ENCODE assay signal across 1 cellular context in the genomic region with DNA sequence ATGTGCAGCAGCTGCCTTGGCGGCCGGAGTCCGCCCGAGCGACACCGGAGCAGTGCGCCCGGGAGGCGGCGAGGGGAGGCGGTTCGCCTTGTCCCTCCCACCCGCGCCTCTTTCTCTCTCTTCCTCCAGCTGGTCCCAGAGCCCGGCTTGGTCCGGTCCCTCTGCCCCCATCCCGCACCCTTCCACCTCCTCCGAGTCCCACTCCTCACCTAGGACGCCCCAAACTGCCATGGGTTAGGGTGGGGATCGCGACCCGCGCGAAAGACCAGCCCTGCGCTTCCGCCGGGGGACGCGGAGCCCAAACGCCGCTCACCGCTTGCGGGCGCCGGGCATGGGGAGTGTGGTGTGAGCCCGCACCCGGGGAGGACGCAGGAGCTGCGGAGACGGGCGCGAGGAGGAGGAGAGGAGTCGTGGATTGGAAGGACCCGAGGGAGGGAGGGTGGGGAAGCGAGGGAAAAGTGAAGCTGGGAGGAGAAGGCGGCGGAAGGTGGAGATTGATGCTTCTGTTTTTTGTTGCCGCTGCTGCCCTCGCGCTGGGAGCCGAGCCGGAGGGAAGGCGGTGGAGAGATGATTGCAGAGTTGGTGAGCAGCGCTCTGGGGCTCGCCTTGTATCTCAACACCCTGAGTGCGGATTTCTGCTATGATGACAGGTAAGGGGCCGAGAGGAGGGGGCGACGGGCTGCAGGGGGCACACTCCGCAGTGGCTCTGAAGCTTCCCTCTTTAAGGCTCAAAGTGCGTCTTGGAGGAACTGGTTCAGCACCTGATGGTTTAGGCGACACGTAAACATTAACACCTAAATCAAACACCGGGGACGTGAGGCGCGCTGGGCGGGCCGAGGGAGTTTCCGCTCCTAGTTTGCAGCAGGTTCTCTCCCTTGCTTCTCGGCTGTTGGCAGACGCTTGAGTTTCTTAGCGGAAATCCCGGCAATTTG.
TF ChIP-seq lines count a peak whose summit lies in the region.

No MANE protein-coding gene starts in this region.

TF ChIP-seq in HEK293, 187 proteins besides CTCF, POLR2A, EP300 and RAD21 (continued from another document and continues in another):
- TF ChIP-seq, protein P1, sequence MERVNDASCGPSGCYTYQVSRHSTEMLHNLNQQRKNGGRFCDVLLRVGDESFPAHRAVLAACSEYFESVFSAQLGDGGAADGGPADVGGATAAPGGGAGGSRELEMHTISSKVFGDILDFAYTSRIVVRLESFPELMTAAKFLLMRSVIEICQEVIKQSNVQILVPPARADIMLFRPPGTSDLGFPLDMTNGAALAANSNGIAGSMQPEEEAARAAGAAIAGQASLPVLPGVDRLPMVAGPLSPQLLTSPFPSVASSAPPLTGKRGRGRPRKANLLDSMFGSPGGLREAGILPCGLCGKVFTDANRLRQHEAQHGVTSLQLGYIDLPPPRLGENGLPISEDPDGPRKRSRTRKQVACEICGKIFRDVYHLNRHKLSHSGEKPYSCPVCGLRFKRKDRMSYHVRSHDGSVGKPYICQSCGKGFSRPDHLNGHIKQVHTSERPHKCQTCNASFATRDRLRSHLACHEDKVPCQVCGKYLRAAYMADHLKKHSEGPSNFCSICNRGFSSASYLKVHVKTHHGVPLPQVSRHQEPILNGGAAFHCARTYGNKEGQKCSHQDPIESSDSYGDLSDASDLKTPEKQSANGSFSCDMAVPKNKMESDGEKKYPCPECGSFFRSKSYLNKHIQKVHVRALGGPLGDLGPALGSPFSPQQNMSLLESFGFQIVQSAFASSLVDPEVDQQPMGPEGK (tag by site-specific recombination; IDR thresholded peaks at IDR 0.05): peak; percentile 60; the same call in 1 of the 2 replicates
- no peak for TF ChIP-seq ZBTB7A (tag by site-specific recombination; IDR thresholded peaks at IDR 0.05; ENCODE audit: low read depth)
- no peak for TF ChIP-seq BCL11B (tag by site-specific recombination; IDR thresholded peaks at IDR 0.05; ENCODE audit: low read depth)
- TF ChIP-seq ZSCAN23 (tag by site-specific recombination; IDR thresholded peaks at IDR 0.05): no peak
- no peak for TF ChIP-seq SETDB1 (IDR thresholded peaks at IDR 0.05; ENCODE audit: insufficient read length, low read length)
- no peak for TF ChIP-seq ZNF138 (tag by site-specific recombination; IDR thresholded peaks at IDR 0.05; ENCODE audit: borderline replicate concordance)
- TF ChIP-seq, protein P2, sequence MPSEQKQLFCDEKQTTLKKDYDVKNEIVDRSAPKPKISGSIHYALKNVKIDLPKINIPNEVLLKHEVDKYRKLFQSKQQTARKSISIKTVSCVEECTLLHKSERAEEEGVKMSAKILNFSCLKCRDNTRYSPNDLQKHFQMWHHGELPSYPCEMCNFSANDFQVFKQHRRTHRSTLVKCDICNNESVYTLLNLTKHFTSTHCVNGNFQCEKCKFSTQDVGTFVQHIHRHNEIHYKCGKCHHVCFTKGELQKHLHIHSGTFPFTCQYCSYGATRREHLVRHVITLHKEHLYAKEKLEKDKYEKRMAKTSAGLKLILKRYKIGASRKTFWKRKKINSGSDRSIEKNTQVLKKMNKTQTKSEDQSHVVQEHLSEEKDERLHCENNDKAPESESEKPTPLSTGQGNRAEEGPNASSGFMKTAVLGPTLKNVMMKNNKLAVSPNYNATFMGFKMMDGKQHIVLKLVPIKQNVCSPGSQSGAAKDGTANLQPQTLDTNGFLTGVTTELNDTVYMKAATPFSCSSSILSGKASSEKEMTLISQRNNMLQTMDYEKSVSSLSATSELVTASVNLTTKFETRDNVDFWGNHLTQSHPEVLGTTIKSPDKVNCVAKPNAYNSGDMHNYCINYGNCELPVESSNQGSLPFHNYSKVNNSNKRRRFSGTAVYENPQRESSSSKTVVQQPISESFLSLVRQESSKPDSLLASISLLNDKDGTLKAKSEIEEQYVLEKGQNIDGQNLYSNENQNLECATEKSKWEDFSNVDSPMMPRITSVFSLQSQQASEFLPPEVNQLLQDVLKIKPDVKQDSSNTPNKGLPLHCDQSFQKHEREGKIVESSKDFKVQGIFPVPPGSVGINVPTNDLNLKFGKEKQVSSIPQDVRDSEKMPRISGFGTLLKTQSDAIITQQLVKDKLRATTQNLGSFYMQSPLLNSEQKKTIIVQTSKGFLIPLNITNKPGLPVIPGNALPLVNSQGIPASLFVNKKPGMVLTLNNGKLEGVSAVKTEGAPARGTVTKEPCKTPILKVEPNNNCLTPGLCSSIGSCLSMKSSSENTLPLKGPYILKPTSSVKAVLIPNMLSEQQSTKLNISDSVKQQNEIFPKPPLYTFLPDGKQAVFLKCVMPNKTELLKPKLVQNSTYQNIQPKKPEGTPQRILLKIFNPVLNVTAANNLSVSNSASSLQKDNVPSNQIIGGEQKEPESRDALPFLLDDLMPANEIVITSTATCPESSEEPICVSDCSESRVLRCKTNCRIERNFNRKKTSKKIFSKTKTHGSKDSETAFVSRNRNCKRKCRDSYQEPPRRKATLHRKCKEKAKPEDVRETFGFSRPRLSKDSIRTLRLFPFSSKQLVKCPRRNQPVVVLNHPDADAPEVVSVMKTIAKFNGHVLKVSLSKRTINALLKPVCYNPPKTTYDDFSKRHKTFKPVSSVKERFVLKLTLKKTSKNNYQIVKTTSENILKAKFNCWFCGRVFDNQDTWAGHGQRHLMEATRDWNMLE (tag by site-specific recombination; conservative IDR thresholded peaks at IDR 0.05; ENCODE audit: low read depth): no peak
- TF ChIP-seq, protein P3, sequence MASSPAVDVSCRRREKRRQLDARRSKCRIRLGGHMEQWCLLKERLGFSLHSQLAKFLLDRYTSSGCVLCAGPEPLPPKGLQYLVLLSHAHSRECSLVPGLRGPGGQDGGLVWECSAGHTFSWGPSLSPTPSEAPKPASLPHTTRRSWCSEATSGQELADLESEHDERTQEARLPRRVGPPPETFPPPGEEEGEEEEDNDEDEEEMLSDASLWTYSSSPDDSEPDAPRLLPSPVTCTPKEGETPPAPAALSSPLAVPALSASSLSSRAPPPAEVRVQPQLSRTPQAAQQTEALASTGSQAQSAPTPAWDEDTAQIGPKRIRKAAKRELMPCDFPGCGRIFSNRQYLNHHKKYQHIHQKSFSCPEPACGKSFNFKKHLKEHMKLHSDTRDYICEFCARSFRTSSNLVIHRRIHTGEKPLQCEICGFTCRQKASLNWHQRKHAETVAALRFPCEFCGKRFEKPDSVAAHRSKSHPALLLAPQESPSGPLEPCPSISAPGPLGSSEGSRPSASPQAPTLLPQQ (tag by site-specific recombination; IDR thresholded peaks at IDR 0.05): no peak; the same call in 1 of the 2 replicates
- peak; percentile 72 for TF ChIP-seq ZNF335 (tag by site-specific recombination; conservative IDR thresholded peaks at IDR 0.05)
- TF ChIP-seq, protein P4, sequence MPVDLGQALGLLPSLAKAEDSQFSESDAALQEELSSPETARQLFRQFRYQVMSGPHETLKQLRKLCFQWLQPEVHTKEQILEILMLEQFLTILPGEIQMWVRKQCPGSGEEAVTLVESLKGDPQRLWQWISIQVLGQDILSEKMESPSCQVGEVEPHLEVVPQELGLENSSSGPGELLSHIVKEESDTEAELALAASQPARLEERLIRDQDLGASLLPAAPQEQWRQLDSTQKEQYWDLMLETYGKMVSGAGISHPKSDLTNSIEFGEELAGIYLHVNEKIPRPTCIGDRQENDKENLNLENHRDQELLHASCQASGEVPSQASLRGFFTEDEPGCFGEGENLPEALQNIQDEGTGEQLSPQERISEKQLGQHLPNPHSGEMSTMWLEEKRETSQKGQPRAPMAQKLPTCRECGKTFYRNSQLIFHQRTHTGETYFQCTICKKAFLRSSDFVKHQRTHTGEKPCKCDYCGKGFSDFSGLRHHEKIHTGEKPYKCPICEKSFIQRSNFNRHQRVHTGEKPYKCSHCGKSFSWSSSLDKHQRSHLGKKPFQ (tag by site-specific recombination; IDR thresholded peaks at IDR 0.05): no peak
- no peak for TF ChIP-seq ZIC2 (tag by site-specific recombination; IDR thresholded peaks at IDR 0.05)
- no peak for TF ChIP-seq ZNF792 (tag by site-specific recombination; IDR thresholded peaks at IDR 0.05)
- TF ChIP-seq, protein P5, sequence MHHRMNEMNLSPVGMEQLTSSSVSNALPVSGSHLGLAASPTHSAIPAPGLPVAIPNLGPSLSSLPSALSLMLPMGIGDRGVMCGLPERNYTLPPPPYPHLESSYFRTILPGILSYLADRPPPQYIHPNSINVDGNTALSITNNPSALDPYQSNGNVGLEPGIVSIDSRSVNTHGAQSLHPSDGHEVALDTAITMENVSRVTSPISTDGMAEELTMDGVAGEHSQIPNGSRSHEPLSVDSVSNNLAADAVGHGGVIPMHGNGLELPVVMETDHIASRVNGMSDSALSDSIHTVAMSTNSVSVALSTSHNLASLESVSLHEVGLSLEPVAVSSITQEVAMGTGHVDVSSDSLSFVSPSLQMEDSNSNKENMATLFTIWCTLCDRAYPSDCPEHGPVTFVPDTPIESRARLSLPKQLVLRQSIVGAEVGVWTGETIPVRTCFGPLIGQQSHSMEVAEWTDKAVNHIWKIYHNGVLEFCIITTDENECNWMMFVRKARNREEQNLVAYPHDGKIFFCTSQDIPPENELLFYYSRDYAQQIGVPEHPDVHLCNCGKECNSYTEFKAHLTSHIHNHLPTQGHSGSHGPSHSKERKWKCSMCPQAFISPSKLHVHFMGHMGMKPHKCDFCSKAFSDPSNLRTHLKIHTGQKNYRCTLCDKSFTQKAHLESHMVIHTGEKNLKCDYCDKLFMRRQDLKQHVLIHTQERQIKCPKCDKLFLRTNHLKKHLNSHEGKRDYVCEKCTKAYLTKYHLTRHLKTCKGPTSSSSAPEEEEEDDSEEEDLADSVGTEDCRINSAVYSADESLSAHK (tag by site-specific recombination; IDR thresholded peaks at IDR 0.05): no peak
- TF ChIP-seq ZNF140 (tag by site-specific recombination; IDR thresholded peaks at IDR 0.05): no peak
- TF ChIP-seq ZFP37 (tag by site-specific recombination; IDR thresholded peaks at IDR 0.05): no peak
- TF ChIP-seq ZNF350 (tag by site-specific recombination; IDR thresholded peaks at IDR 0.05): no peak
- TF ChIP-seq WT1 (tag by site-specific recombination; IDR thresholded peaks at IDR 0.05): peak; percentile 53; the same call in 1 of the 2 replicates
- no peak for TF ChIP-seq ZNF146 (tag by site-specific recombination; IDR thresholded peaks at IDR 0.05)
- TF ChIP-seq, protein P6, sequence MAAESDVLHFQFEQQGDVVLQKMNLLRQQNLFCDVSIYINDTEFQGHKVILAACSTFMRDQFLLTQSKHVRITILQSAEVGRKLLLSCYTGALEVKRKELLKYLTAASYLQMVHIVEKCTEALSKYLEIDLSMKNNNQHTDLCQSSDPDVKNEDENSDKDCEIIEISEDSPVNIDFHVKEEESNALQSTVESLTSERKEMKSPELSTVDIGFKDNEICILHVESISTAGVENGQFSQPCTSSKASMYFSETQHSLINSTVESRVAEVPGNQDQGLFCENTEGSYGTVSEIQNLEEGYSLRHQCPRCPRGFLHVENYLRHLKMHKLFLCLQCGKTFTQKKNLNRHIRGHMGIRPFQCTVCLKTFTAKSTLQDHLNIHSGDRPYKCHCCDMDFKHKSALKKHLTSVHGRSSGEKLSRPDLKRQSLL (tag by site-specific recombination; IDR thresholded peaks at IDR 0.05): no peak
- no peak for TF ChIP-seq ZNF701 (tag by site-specific recombination; IDR thresholded peaks at IDR 0.05)
- TF ChIP-seq, protein P7, sequence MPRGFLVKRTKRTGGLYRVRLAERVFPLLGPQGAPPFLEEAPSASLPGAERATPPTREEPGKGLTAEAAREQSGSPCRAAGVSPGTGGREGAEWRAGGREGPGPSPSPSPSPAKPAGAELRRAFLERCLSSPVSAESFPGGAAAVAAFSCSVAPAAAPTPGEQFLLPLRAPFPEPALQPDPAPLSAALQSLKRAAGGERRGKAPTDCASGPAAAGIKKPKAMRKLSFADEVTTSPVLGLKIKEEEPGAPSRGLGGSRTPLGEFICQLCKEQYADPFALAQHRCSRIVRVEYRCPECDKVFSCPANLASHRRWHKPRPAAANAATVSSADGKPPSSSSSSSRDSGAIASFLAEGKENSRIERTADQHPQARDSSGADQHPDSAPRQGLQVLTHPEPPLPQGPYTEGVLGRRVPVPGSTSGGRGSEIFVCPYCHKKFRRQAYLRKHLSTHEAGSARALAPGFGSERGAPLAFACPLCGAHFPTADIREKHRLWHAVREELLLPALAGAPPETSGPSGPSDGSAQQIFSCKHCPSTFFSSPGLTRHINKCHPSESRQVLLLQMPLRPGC (tag by site-specific recombination; IDR thresholded peaks at IDR 0.05): no peak
- no peak for TF ChIP-seq ZNF174 (tag by site-specific recombination; IDR thresholded peaks at IDR 0.05)
- 0 out of 2 replicates have a peak, but pooled peaks have one; percentile 27 for TF ChIP-seq ZNF501 (tag by site-specific recombination; IDR thresholded peaks at IDR 0.05)
- TF ChIP-seq ZNF544 (tag by site-specific recombination; IDR thresholded peaks at IDR 0.05): no peak
- TF ChIP-seq ZNF311 (tag by site-specific recombination; IDR thresholded peaks at IDR 0.05; ENCODE audit: borderline replicate concordance): no peak
- no peak for TF ChIP-seq ZNF155 (tag by site-specific recombination; IDR thresholded peaks at IDR 0.05)
- TF ChIP-seq BCL11A (tag by site-specific recombination; IDR thresholded peaks at IDR 0.05; ENCODE audit: low read depth): no peak
- TF ChIP-seq ZFP3 (tag by site-specific recombination; IDR thresholded peaks at IDR 0.05; ENCODE audit: low read depth): no peak
- no peak for TF ChIP-seq ZNF266 (tag by site-specific recombination; IDR thresholded peaks at IDR 0.05; ENCODE audit: low read depth)
- TF ChIP-seq TRIM28 (IDR thresholded peaks at IDR 0.05; ENCODE audit: borderline replicate concordance, low read length): no peak
- TF ChIP-seq, protein P8, sequence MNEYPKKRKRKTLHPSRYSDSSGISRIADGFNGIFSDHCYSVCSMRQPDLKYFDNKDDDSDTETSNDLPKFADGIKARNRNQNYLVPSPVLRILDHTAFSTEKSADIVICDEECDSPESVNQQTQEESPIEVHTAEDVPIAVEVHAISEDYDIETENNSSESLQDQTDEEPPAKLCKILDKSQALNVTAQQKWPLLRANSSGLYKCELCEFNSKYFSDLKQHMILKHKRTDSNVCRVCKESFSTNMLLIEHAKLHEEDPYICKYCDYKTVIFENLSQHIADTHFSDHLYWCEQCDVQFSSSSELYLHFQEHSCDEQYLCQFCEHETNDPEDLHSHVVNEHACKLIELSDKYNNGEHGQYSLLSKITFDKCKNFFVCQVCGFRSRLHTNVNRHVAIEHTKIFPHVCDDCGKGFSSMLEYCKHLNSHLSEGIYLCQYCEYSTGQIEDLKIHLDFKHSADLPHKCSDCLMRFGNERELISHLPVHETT (tag by site-specific recombination; IDR thresholded peaks at IDR 0.05): no peak
- no peak for TF ChIP-seq ZNF585B (tag by site-specific recombination; IDR thresholded peaks at IDR 0.05)
- TF ChIP-seq ZFP69B (tag by site-specific recombination; IDR thresholded peaks at IDR 0.05): no peak
